ENCODE assay signal across 1 cellular context in the genomic region with DNA sequence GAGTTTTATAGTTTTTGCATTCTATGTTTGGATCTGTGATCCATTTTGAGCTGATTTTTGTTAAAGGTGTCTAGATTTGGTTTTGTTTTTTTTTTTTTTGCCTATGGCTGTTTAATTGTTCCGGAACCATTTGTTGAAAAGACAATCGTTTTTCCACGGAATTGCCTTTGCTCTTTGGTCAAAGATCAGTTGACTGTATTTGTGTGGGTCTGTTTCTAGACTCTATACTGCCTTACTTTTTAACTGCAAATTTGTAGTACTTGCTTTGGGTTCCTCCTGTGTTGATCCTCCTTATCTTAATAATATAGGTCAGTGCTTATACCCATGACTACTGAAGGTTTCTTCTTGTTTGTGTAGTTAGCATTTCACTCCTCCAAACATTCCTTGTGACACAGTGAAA.
TF ChIP-seq lines count a peak whose summit lies in the region.

No MANE protein-coding gene starts in this region.

TF ChIP-seq in K562, 482 proteins besides CTCF, POLR2A, EP300 and RAD21 (continued from another document):
- TF ChIP-seq, protein P1, sequence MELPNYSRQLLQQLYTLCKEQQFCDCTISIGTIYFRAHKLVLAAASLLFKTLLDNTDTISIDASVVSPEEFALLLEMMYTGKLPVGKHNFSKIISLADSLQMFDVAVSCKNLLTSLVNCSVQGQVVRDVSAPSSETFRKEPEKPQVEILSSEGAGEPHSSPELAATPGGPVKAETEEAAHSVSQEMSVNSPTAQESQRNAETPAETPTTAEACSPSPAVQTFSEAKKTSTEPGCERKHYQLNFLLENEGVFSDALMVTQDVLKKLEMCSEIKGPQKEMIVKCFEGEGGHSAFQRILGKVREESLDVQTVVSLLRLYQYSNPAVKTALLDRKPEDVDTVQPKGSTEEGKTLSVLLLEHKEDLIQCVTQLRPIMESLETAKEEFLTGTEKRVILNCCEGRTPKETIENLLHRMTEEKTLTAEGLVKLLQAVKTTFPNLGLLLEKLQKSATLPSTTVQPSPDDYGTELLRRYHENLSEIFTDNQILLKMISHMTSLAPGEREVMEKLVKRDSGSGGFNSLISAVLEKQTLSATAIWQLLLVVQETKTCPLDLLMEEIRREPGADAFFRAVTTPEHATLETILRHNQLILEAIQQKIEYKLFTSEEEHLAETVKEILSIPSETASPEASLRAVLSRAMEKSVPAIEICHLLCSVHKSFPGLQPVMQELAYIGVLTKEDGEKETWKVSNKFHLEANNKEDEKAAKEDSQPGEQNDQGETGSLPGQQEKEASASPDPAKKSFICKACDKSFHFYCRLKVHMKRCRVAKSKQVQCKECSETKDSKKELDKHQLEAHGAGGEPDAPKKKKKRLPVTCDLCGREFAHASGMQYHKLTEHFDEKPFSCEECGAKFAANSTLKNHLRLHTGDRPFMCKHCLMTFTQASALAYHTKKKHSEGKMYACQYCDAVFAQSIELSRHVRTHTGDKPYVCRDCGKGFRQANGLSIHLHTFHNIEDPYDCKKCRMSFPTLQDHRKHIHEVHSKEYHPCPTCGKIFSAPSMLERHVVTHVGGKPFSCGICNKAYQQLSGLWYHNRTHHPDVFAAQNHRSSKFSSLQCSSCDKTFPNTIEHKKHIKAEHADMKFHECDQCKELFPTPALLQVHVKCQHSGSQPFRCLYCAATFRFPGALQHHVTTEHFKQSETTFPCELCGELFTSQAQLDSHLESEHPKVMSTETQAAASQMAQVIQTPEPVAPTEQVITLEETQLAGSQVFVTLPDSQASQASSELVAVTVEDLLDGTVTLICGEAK (IDR thresholded peaks at IDR 0.05) = peak; percentile 35; the same call in 1 of the 2 replicates
- TF ChIP-seq, protein P1 (CRISPR knock-in tag; IDR thresholded peaks at IDR 0.05) = no peak
- TF ChIP-seq MECOM (CRISPR knock-in tag; IDR thresholded peaks at IDR 0.05) = no peak
